Comparison of ENCODE assay signal across 22 cellular contexts in genomic region chrY:19208915-19209314, GRCh38.
"Had no signal": no experiment of that assay in that cellular context is flagged by ENCODE, and none has a peak within 500 bp of the region (broad histone marks: within the 10 kb centered on the region; RNA-seq: fewer than 3 reads in every experiment).

No MANE protein-coding gene starts in this region.

- FAIRE-seq: HepG2, RCC 7860 had no signal

- ATAC-seq: HepG2 had no signal

- DNase-seq: IMR-90, Karpas-422, KG1, MG63, NCI-H1092, NCI-H1105 treated with DMSO at 0.1 percent for 48 hours, NCI-H1417 treated with DMSO at 0.1 percent for 48 hours, NCI-H146, NCI-H1694 treated with DMSO at 0.1 percent for 48 hours, NCI-H1930, NCI-H2081, NCI-H2107, NCI-H2227 treated with DMSO at 0.1 percent for 48 hours, NCI-H524, NCI-H69, NCI-H774, Right ventricle myocardium superior, RPMI8226, SIG-M5, T-helper 1 cell had no signal
